ENCODE assay signal across 12 cellular contexts in the genomic region with DNA sequence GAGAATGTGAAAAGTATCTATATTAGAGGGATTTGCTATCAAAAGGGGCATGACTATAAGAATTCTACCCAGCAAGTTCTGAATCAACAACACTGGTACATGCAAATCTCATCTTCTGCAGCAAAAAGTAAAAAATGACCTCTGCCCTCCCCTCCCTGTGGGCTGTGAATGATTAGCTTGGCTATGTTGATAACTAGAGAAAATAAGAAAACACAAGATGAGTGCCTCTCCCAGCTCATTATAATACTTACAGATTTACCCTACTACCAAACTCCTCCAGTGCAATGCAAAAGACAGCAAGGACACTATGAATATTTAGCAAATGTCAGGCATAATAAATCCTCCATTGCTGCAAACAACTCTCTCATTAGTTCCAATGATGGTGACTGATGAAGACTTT.
DNase-seq lines count a peak whose midpoint lies in the region; ATAC-seq and TF ChIP-seq lines count a peak whose summit lies in the region.
"Had no signal": no experiment of that assay in that cellular context is flagged by ENCODE, and none has a peak within 500 bp of the region (broad histone marks: within the 10 kb centered on the region; RNA-seq: fewer than 3 reads in every experiment).

No MANE protein-coding gene starts in this region.

- peak; percentile 52 for ATAC-seq in mucosa of descending colon
- no peak for ATAC-seq in natural killer cell treated with Interleukin-12 subunit alpha and Interleukin-12 subunit beta and Interleukin-15 and Interleukin-18, amount 100 ng/mL, for 72 hours
- ATAC-seq in HG02938 (IDR thresholded peaks at IDR 0.05; ENCODE audit: unreplicated experiment), result no peak
- ATAC-seq in activated T-cell treated with anti-CD3 and anti-CD28 coated beads, Interleukin-2, amount 50 U/mL, for 4 hours, result no peak
- ATAC-seq: activated naive CD4-positive, alpha-beta T cell treated with anti-CD3 and anti-CD28 coated beads, Interleukin-2, amount 50 U/mL, for 72 hours had no signal

- no peaks in the 10 kb centered on the region for H3K9me3 ChIP-seq in mucosa of descending colon
- H3K9me3 ChIP-seq in thyroid gland, result no peaks in the 10 kb centered on the region

- H3K4me3 ChIP-seq in choroid plexus epithelial cell (ENCODE audit: low read depth, low read length) (peak overlapping the region; percentile 72), mucosa of descending colon (no peak overlapping the region), thyroid gland (replicated peaks in 1 of 3) (peak overlapping the region in 1 of 3 donors; percentile 89)

- no peaks in the 10 kb centered on the region for H3K36me3 ChIP-seq in mucosa of descending colon (ENCODE audit: low read depth)
- H3K36me3 ChIP-seq in thyroid gland, result no peaks in the 10 kb centered on the region

- TF ChIP-seq POLR2A in thyroid gland (IDR thresholded peaks at IDR 0.05), result no peak

- peaks cover 0 to 8% of the 10 kb centered on the region in 2 donors for H3K27me3 Mint-ChIP-seq in natural killer cell treated with Interleukin-12 subunit alpha and Interleukin-12 subunit beta and Interleukin-15 and Interleukin-18, amount 100 ng/mL, for 72 hours
- H3K27me3 Mint-ChIP-seq in activated T-cell treated with anti-CD3 and anti-CD28 coated beads, Interleukin-2, amount 50 U/mL, for 4 hours (ENCODE audit: low read depth), result no peaks in the 10 kb centered on the region
- H3K27me3 Mint-ChIP-seq: naive B cell had no signal

- no peak overlapping the region for H3K4me3 Mint-ChIP-seq in natural killer cell treated with Interleukin-12 subunit alpha and Interleukin-12 subunit beta and Interleukin-15 and Interleukin-18, amount 100 ng/mL, for 72 hours
- H3K4me3 Mint-ChIP-seq in activated T-cell treated with anti-CD3 and anti-CD28 coated beads, Interleukin-2, amount 50 U/mL, for 4 hours, result no peak overlapping the region

- no peak for TF ChIP-seq CTCF in choroid plexus epithelial cell (conservative IDR thresholded peaks at IDR 0.05; ENCODE audit: low read depth, low read length)
- no peak for TF ChIP-seq CTCF in mucosa of descending colon (IDR thresholded peaks at IDR 0.05)
- TF ChIP-seq CTCF in thyroid gland (IDR thresholded peaks at IDR 0.05), result no peak

- H3K27me3 ChIP-seq in thyroid gland, result no peaks in the 10 kb centered on the region

- no peaks in the 10 kb centered on the region for H3K9me3 Mint-ChIP-seq in natural killer cell treated with Interleukin-12 subunit alpha and Interleukin-12 subunit beta and Interleukin-15 and Interleukin-18, amount 100 ng/mL, for 72 hours
- H3K9me3 Mint-ChIP-seq in activated T-cell treated with anti-CD3 and anti-CD28 coated beads, Interleukin-2, amount 50 U/mL, for 4 hours, result no peaks in the 10 kb centered on the region
- H3K9me3 Mint-ChIP-seq: activated naive CD4-positive, alpha-beta T cell treated with anti-CD3 and anti-CD28 coated beads, Interleukin-2, amount 50 U/mL, for 72 hours; naive B cell had no signal

- DNase-seq in HT-29 (ENCODE audit: low spot score) (peak; percentile 38), choroid plexus epithelial cell (ENCODE audit: low read depth) (no peak), mucosa of descending colon (peak in 1 of 3 donors; percentile 79), thyroid gland (no peak)
- DNase-seq in natural killer cell treated with Interleukin-12 subunit alpha and Interleukin-12 subunit beta and Interleukin-15 and Interleukin-18, amount 100 ng/mL, for 72 hours (ENCODE audit: low spot score), result no peak
- no peak for DNase-seq in activated T-cell treated with anti-CD3 and anti-CD28 coated beads, Interleukin-2, amount 50 U/mL, for 4 hours
- DNase-seq: activated CD4-positive, CD25-positive, alpha-beta regulatory T cell treated with anti-CD3 and anti-CD28 coated beads, Interleukin-2, amount 50 U/mL, for 72 hours; naive B cell; NCI-H2107 had no signal

- peaks cover 55% of the 10 kb centered on the region for H3K4me1 ChIP-seq in mucosa of descending colon (ENCODE audit: low read depth)
- H3K4me1 ChIP-seq in thyroid gland, result peaks cover 61 to 73% of the 10 kb centered on the region in 2 donors

- peaks cover 5% of the 10 kb centered on the region for H3K36me3 Mint-ChIP-seq in natural killer cell treated with Interleukin-12 subunit alpha and Interleukin-12 subunit beta and Interleukin-15 and Interleukin-18, amount 100 ng/mL, for 72 hours
- peaks cover 19% of the 10 kb centered on the region for H3K36me3 Mint-ChIP-seq in activated T-cell treated with anti-CD3 and anti-CD28 coated beads, Interleukin-2, amount 50 U/mL, for 4 hours (ENCODE audit: insufficient read depth)

- no peak overlapping the region for H3K27ac Mint-ChIP-seq in natural killer cell treated with Interleukin-12 subunit alpha and Interleukin-12 subunit beta and Interleukin-15 and Interleukin-18, amount 100 ng/mL, for 72 hours
- H3K27ac Mint-ChIP-seq: activated naive CD4-positive, alpha-beta T cell treated with anti-CD3 and anti-CD28 coated beads, Interleukin-2, amount 50 U/mL, for 72 hours had no signal

- intact Hi-C loops in mucosa of descending colon (cut with DNase I, micrococcal nuclease), result no loop called here
- intact Hi-C loops in thyroid gland (cut with DNase I), result no loop called here

- peaks cover 22 to 38% of the 10 kb centered on the region in 2 donors for H3K4me1 Mint-ChIP-seq in natural killer cell treated with Interleukin-12 subunit alpha and Interleukin-12 subunit beta and Interleukin-15 and Interleukin-18, amount 100 ng/mL, for 72 hours (ENCODE audit: low read depth in 2 of 2)
- peaks cover 25% of the 10 kb centered on the region for H3K4me1 Mint-ChIP-seq in activated T-cell treated with anti-CD3 and anti-CD28 coated beads, Interleukin-2, amount 50 U/mL, for 4 hours (ENCODE audit: low read depth)

- peak overlapping the region; percentile 98 to 99 (median 98) for H3K27ac ChIP-seq in thyroid gland
- H3K27ac ChIP-seq: RWPE1 had no signal
